Comparison of ENCODE assay signal across 14 cellular contexts in the genomic region with DNA sequence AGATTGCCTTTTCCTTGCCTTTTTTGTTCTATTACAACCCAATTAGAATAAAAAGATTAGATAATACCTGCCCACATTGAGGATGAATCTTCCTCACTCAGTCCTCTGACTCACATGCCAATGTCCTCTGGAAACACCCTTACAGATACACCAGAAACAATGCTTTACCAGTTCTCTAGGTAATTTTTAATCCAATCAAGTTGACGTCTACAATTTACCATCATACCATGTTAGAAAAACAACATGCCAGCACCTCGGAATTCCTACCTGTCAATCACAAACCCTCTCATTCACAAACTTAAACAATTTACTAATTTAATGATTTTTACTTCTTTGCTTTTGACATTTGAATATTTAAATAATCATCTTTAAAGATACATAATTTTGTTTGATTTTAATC.
"Had no signal": no experiment of that assay in that cellular context is flagged by ENCODE, and none has a peak within 500 bp of the region (broad histone marks: within the 10 kb centered on the region; RNA-seq: fewer than 3 reads in every experiment).

No MANE protein-coding gene starts in this region.

- ATAC-seq: esophagus mucosa; gastrocnemius medialis; left colon; naive thymus-derived CD4-positive, alpha-beta T cell; psoas muscle had no signal

- DNase-seq: cerebellar nuclear complex; colonic mucosa; dermis blood vessel endothelial cell; endodermal cell; gastrocnemius medialis; islet precursor cell; left colon; naive thymus-derived CD4-positive, alpha-beta T cell; nephron progenitor cell; psoas muscle; sigmoid colon; stimulated activated CD4-positive, alpha-beta T cell treated with anti-CD3 and anti-CD28 coated beads, Interleukin-12 subunit alpha, Interleukin-12 subunit beta, amount 100 ng/mL, for 4 hours; stimulated activated naive CD4-positive, alpha-beta T cell treated with Interleukin-2 at 50 U/mL for 16 hours had no signal
